26 cellular contexts compared by ENCODE assay signal in the genomic region with DNA sequence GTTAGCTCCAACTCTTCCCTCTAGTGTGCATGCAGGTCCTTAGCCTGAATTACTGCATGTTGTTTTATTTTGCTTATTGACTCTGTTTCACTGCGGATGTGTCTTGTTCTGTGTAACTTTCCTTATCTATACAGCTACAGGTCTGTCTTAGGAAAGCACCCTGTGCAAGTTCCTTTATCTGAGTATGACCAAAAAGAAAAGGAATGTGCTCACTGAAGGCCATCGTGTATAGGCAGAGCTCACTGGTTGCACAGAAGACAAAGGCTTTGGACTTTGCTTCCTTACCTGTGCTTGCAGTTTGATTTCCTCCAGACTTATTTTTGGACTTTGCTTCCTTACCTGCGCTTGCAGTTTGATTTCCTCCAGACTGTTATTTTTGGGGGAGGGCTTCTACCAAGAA. TPM values are rescaled to one million over a fixed set of nuclear protein-coding genes. Genes with fewer than 3 reads are reported as not detected.
A peak's percentile ranks its signal among the peaks of the same experiment; 100 is the strongest.
DNase-seq lines count a peak whose midpoint lies in the region; ATAC-seq and TF ChIP-seq lines count a peak whose summit lies in the region.
"Had no signal": no experiment of that assay in that cellular context is flagged by ENCODE, and none has a peak within 500 bp of the region (broad histone marks: within the 10 kb centered on the region; RNA-seq: fewer than 3 reads in every experiment).

No MANE protein-coding gene starts in this region.

- H3K27ac Mint-ChIP-seq in activated naive CD8-positive, alpha-beta T cell treated with anti-CD3 and anti-CD28 coated beads for 36 hours, result no peak overlapping the region
- H3K27ac Mint-ChIP-seq: activated CD8-positive, alpha-beta T cell treated with anti-CD3 and anti-CD28 coated beads, Interleukin-2, amount 10 ng/mL, durations not matched to agents 7 days and 5 days; activated naive CD8-positive, alpha-beta T cell treated with anti-CD3 and anti-CD28 coated beads, Interleukin-2, amount 50 U/mL, for 24 hours had no signal

- in situ Hi-C loops in KBM-7 (cut with MboI; ENCODE audit: low pct_unique_long_range_greater_than_20kb, low sequenced_read_pairs), result no loop called here

- H3K9me3 ChIP-seq in body of pancreas (no peaks in the 10 kb centered on the region), mesodermal cell (ENCODE audit: control insufficient read depth, low read length) (no peaks in the 10 kb centered on the region)
- H3K9me3 ChIP-seq: A549, upper lobe of left lung had no signal

- ATAC-seq in body of pancreas (peak; percentile 71), HG02885 (IDR thresholded peaks at IDR 0.05; ENCODE audit: poor library complexity, unreplicated experiment) (no peak)
- ATAC-seq: A549; activated CD8-positive, alpha-beta T cell treated with anti-CD3 and anti-CD28 coated beads, Interleukin-2, amount 10 ng/mL, durations not matched to agents 7 days and 5 days; activated naive CD8-positive, alpha-beta T cell treated with anti-CD3 and anti-CD28 coated beads, Interleukin-2, amount 50 U/mL, for 24 hours; esophagus mucosa; foreskin keratinocyte; Right ventricle myocardium inferior had no signal

- H3K27me3 Mint-ChIP-seq in activated naive CD8-positive, alpha-beta T cell treated with anti-CD3 and anti-CD28 coated beads for 36 hours, result no peaks in the 10 kb centered on the region
- H3K27me3 Mint-ChIP-seq: activated naive CD8-positive, alpha-beta T cell treated with anti-CD3 and anti-CD28 coated beads, Interleukin-2, amount 50 U/mL, for 24 hours had no signal

- intact Hi-C loops in body of pancreas (cut with DNase I), result no loop called here

- no peaks in the 10 kb centered on the region for H3K4me1 Mint-ChIP-seq in activated naive CD8-positive, alpha-beta T cell treated with anti-CD3 and anti-CD28 coated beads for 36 hours
- H3K4me1 Mint-ChIP-seq: activated naive CD8-positive, alpha-beta T cell treated with anti-CD3 and anti-CD28 coated beads, Interleukin-2, amount 50 U/mL, for 24 hours had no signal

- H3K27ac ChIP-seq in C4-2B (peak overlapping the region; percentile 60; the same call in 1 of the 2 replicates), body of pancreas (no peak overlapping the region), mesodermal cell (ENCODE audit: low read depth, low read length, severe bottlenecking) (peak overlapping the region; percentile 23)
- H3K27ac ChIP-seq: A549, foreskin keratinocyte, upper lobe of left lung had no signal

- H3K36me3 ChIP-seq in body of pancreas (replicated peaks in 1 of 2; ENCODE audit: insufficient read depth in 1 of 2, low read depth in 2 of 2), result no peaks in the 10 kb centered on the region
- H3K36me3 ChIP-seq in mesodermal cell (ENCODE audit: control insufficient read depth, insufficient read depth, low read length), result no peaks in the 10 kb centered on the region
- H3K36me3 ChIP-seq: upper lobe of left lung had no signal

- peak; percentile 70 for DNase-seq in KBM-7
- DNase-seq in body of pancreas, result peak in 1 of 4 donors; percentile 18
- no peak for DNase-seq in cortex of kidney (lab: John Stamatoyannopoulos, UW)
- DNase-seq in cerebellar nuclear complex (lab: John Stamatoyannopoulos, UW), result no peak
- DNase-seq in activated naive CD8-positive, alpha-beta T cell treated with anti-CD3 and anti-CD28 coated beads for 36 hours, result no peak
- DNase-seq: activated CD8-positive, alpha-beta T cell treated with anti-CD3 and anti-CD28 coated beads, Interleukin-2, amount 10 ng/mL, durations not matched to agents 7 days and 5 days; activated gamma-delta T cell; activated naive CD8-positive, alpha-beta T cell treated with anti-CD3 and anti-CD28 coated beads, Interleukin-2, amount 50 U/mL, for 24 hours; effector CD8-positive, alpha-beta T cell; NCI-H2081; NCI-H446 treated with DMSO at 0.1 percent for 48 hours; upper lobe of left lung had no signal

- no peaks in the 10 kb centered on the region for H3K27me3 ChIP-seq in body of pancreas
- H3K27me3 ChIP-seq: foreskin keratinocyte, upper lobe of left lung had no signal

- H3K4me1 ChIP-seq in body of pancreas (no peaks in the 10 kb centered on the region), mesodermal cell (ENCODE audit: control insufficient read depth, insufficient read depth, low read length, poor library complexity, severe bottlenecking) (no peaks in the 10 kb centered on the region)
- H3K4me1 ChIP-seq: foreskin keratinocyte, upper lobe of left lung had no signal

- TF ChIP-seq CTCF in C4-2B (conservative IDR thresholded peaks at IDR 0.05), result no peak
- TF ChIP-seq CTCF in body of pancreas (IDR thresholded peaks at IDR 0.05), result no peak

- no peak overlapping the region for H3K4me3 Mint-ChIP-seq in activated naive CD8-positive, alpha-beta T cell treated with anti-CD3 and anti-CD28 coated beads for 36 hours
- H3K4me3 Mint-ChIP-seq: activated CD8-positive, alpha-beta T cell treated with anti-CD3 and anti-CD28 coated beads, Interleukin-2, amount 10 ng/mL, durations not matched to agents 7 days and 5 days; activated naive CD8-positive, alpha-beta T cell treated with anti-CD3 and anti-CD28 coated beads, Interleukin-2, amount 50 U/mL, for 24 hours had no signal

- WGBS in body of pancreas, 2 donors, result 20 to 21% methylated on average over 3 of the region's 3 CpGs
- 92 to 94% methylated on average over 1 to 2 of the region's 3 CpGs for WGBS in mesodermal cell (ENCODE audit: insufficient coverage in 2 of 2), 2 experiments

- no peaks in the 10 kb centered on the region for H3K36me3 Mint-ChIP-seq in activated naive CD8-positive, alpha-beta T cell treated with anti-CD3 and anti-CD28 coated beads for 36 hours

- TF ChIP-seq POLR2A in body of pancreas (IDR thresholded peaks at IDR 0.05), result no peak

- H3K4me3 ChIP-seq in body of pancreas (no peak overlapping the region), mesodermal cell (ENCODE audit: extremely low read depth, insufficient read depth, low read length, poor library complexity, severe bottlenecking) (no peak overlapping the region)
- H3K4me3 ChIP-seq: A549, lung, upper lobe of left lung had no signal

- peaks cover 8% of the 10 kb centered on the region for H3K9me3 Mint-ChIP-seq in activated naive CD8-positive, alpha-beta T cell treated with anti-CD3 and anti-CD28 coated beads for 36 hours

RNA-seq across cellular contexts. Expression of a gene that starts 25.2 kb away (rescaled TPM):
- total RNA-seq in body of pancreas, result not detected
- polyA plus RNA-seq in mesodermal cell (2013, experiment 1 of 2), result 0.85 TPM
- polyA plus RNA-seq in mesodermal cell (2013, experiment 2 of 2), result 0.71 TPM
- not detected for total RNA-seq in activated naive CD8-positive, alpha-beta T cell treated with anti-CD3 and anti-CD28 coated beads for 36 hours
- total RNA-seq: activated CD8-positive, alpha-beta T cell treated with anti-CD3 and anti-CD28 coated beads, Interleukin-2, amount 10 ng/mL, durations not matched to agents 7 days and 5 days; chondrocyte; Daoy; esophagus mucosa; foreskin keratinocyte; H1; LHCN-M2; lung; OCI-LY7; pulmonary artery endothelial cell; Right ventricle myocardium inferior; upper lobe of left lung had no signal
- polyA plus RNA-seq: foreskin keratinocyte, H1, lung had no signal

RNA-seq across cellular contexts. Expression of a gene that starts 40.5 kb away (rescaled TPM):
- total RNA-seq in body of pancreas, result not detected
- not detected for polyA plus RNA-seq in mesodermal cell (2013, experiment 1 of 2)
- polyA plus RNA-seq in mesodermal cell (2013, experiment 2 of 2), result not detected
- total RNA-seq in activated naive CD8-positive, alpha-beta T cell treated with anti-CD3 and anti-CD28 coated beads for 36 hours, result not detected
- total RNA-seq: activated CD8-positive, alpha-beta T cell treated with anti-CD3 and anti-CD28 coated beads, Interleukin-2, amount 10 ng/mL, durations not matched to agents 7 days and 5 days; chondrocyte; Daoy; esophagus mucosa; foreskin keratinocyte; H1; LHCN-M2; lung; OCI-LY7; pulmonary artery endothelial cell; Right ventricle myocardium inferior; upper lobe of left lung had no signal
- polyA plus RNA-seq: foreskin keratinocyte, H1, lung had no signal

Comparison
In these comparisons a context has a peak if more than half of its experiments do, and no peak if none do; other contexts are left out.
1. H3K27ac ChIP-seq: peak in C4-2B (single experiment) and mesodermal cell (single experiment); none in body of pancreas (0 of 4).